Comparison of ENCODE assay signal across 16 cellular contexts in the genomic region with DNA sequence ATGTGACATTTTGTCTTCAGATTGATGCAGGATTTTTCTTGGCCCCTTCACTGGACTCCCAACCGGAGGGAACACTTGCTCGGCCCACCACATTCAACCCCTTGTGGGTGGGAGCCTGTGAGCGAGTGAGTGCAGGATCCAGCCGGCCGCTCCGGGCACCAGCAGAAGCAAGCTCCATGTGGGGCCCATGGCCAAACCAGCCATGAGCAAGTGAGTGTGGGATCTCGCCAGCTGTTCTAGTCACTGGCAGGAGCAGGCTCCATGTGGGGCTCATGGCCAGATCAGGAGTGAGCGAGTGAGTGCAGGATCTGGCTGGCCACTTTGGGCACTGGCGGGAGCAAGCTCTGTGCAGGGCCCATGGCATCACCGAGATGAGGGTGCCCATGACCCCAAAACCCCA. TPM values are rescaled to one million over a fixed set of nuclear protein-coding genes. Genes with fewer than 3 reads are reported as not detected.
DNase-seq lines count a peak whose midpoint lies in the region; ATAC-seq, FAIRE-seq and TF ChIP-seq lines count a peak whose summit lies in the region.
"Had no signal": no experiment of that assay in that cellular context is flagged by ENCODE, and none has a peak within 500 bp of the region (broad histone marks: within the 10 kb centered on the region; RNA-seq: fewer than 3 reads in every experiment).

No MANE protein-coding gene starts in this region.

- no peaks in the 10 kb centered on the region for H3K27me3 ChIP-seq in MG63
- no peaks in the 10 kb centered on the region for H3K27me3 ChIP-seq in Panc1 (ENCODE audit: control insufficient read depth, insufficient read depth, low read length)
- no peaks in the 10 kb centered on the region for H3K27me3 ChIP-seq in HepG2 (ENCODE audit: control insufficient read depth in 1 of 2, insufficient read depth in 2 of 2, low read length in 2 of 2)

- no peak overlapping the region for H3K27ac ChIP-seq in Panc1 (ENCODE audit: low read length)
- no peak overlapping the region for H3K27ac ChIP-seq in HepG2 (ENCODE audit: extremely low read length, insufficient read depth, low read length)
- H3K27ac ChIP-seq: A549, GM23248, HL-60 had no signal

- BruUV-seq in Panc1 (replicated peaks; lab: Mats Ljungman, UMichigan) (no TSS peak), HepG2 (replicated peaks; lab: Mats Ljungman, UMichigan) (no TSS peak)

- DNase-seq in MG63 (peak; percentile 16), Panc1 (ENCODE audit: low read depth, low spot score) (no peak), HepG2 (ENCODE audit: low spot score) (no peak), dermis blood vessel endothelial cell (no peak)
- DNase-seq: CD8-positive, alpha-beta T cell; COR-L47; GM23248; H7; KG1 had no signal

- H3K4me1 ChIP-seq in Panc1 (ENCODE audit: control insufficient read depth, insufficient read depth, low read length) (no peaks in the 10 kb centered on the region), HepG2 (ENCODE audit: insufficient read depth, low read length) (peaks cover 14% of the 10 kb centered on the region)
- H3K4me1 ChIP-seq: A549 had no signal

- no peak overlapping the region for H3K4me2 ChIP-seq in HepG2 (ENCODE audit: low read depth, low read length)
- H3K4me2 ChIP-seq: A549 had no signal

- H3K4me3 ChIP-seq in MG63 (no peak overlapping the region), Panc1 (ENCODE audit: low read depth in 2 of 2, low read length in 2 of 2) (no peak overlapping the region), HepG2 (replicated peaks in 1 of 3; ENCODE audit: insufficient read depth in 1 of 3, low read depth in 2 of 3, low read length in 3 of 3) (no peak overlapping the region)
- H3K4me3 ChIP-seq: A549, GM12878, GM23248 had no signal

- CTCF ChIA-PET in Panc1 (lab: Charles Lee): no interaction called here
- CTCF ChIA-PET in HepG2 (lab: Yijun Ruan, JAX; ENCODE audit: low intra/inter-chr PET ratio, low total read pairs): no interaction called here

- H3K79me2 ChIP-seq in HepG2 (ENCODE audit: insufficient read depth, low read length): no peaks in the 10 kb centered on the region

- ATAC-seq in Panc1: peak; percentile 43; the same call in 1 of the 2 replicates
- ATAC-seq in HepG2: 0 out of 3 replicates have a peak, but pooled peaks have one; percentile 25
- ATAC-seq in GM19351 (IDR thresholded peaks at IDR 0.05; ENCODE audit: unreplicated experiment): no peak
- no peak for ATAC-seq in GM21786 (IDR thresholded peaks at IDR 0.05; ENCODE audit: unreplicated experiment)
- ATAC-seq: A549; CD8-positive, alpha-beta T cell; GM12878 had no signal

- in situ Hi-C loops in Panc1 (cut with HindIII; ENCODE audit: low pct_unique_long_range_greater_than_20kb, low sequenced_read_pairs): no loop called here
- in situ Hi-C loops in HepG2 (cut with HindIII; ENCODE audit: extremely low pct_ligation_motif_present, low pct_unique_long_range_greater_than_20kb): no loop called here

- intact Hi-C loops in Panc1 (cut with micrococcal nuclease; ENCODE audit: unreplicated experiment): no loop called here
- intact Hi-C loops in HepG2 (cut with micrococcal nuclease; ENCODE audit: unreplicated experiment): loop anchor here (5.0 kb wide), 1 partner anchor 50 kb away; no protein-coding TSS in a partner anchor

- FAIRE-seq in HepG2 (lab: Jason Lieb, UNC): no peak
- FAIRE-seq: A549, D721Med, GM12878, GM19239 had no signal

- POLR2A ChIA-PET in Panc1 (lab: Charles Lee) (no interaction called here), HepG2 (lab: Yijun Ruan, JAX) (no interaction called here)

- TF ChIP-seq POLR2A in HepG2 (IDR thresholded peaks at IDR 0.05; ENCODE audit: insufficient read depth in 1 of 2, low read depth in 2 of 2, low read length in 2 of 2): no peak

- no peaks in the 10 kb centered on the region for H3K9me3 ChIP-seq in MG63
- H3K9me3 ChIP-seq in Panc1 (ENCODE audit: control insufficient read depth, insufficient read depth, low read depth, low read length): no peaks in the 10 kb centered on the region
- no peaks in the 10 kb centered on the region for H3K9me3 ChIP-seq in HepG2 (ENCODE audit: low read length)
- H3K9me3 ChIP-seq: A549 had no signal

- WGBS in HepG2 (ENCODE audit: low lambda C conversion rate): 99% methylated on average over 7 of the region's 10 CpGs

- TF ChIP-seq RAD21 in HepG2 (CRISPR knock-in tag; IDR thresholded peaks at IDR 0.05): no peak

- no peak overlapping the region for H3K9ac ChIP-seq in HepG2 (ENCODE audit: insufficient read depth, low read depth, low read length)
- H3K9ac ChIP-seq: GM23248 had no signal

- H3K36me3 ChIP-seq in MG63 (no peaks in the 10 kb centered on the region), Panc1 (ENCODE audit: control insufficient read depth, insufficient read depth, low read length) (no peaks in the 10 kb centered on the region), HepG2 (replicated peaks in 1 of 2; ENCODE audit: control insufficient read depth in 1 of 2, insufficient read depth in 2 of 2, low read length in 2 of 2) (no peaks in the 10 kb centered on the region)

- no peaks in the 10 kb centered on the region for H4K20me1 ChIP-seq in HepG2 (ENCODE audit: insufficient read depth, low read length)

- no peak for TF ChIP-seq CTCF in Panc1 (IDR thresholded peaks at IDR 0.05)
- TF ChIP-seq CTCF in HepG2 (CRISPR knock-in tag; IDR thresholded peaks at IDR 0.05): no peak

- TF ChIP-seq EP300 in HepG2 (IDR thresholded peaks at IDR 0.05; ENCODE audit: low read depth in 2 of 2, low read length in 2 of 2): no peak
- no peak for TF ChIP-seq EP300 in HepG2 (CRISPR knock-in tag; IDR thresholded peaks at IDR 0.05; ENCODE audit: borderline replicate concordance)

- no peak overlapping the region for H2AFZ ChIP-seq in HepG2 (ENCODE audit: low read length)
- H2AFZ ChIP-seq: GM23248 had no signal

TF ChIP-seq in HepG2, 621 proteins besides CTCF, POLR2A, EP300 and RAD21 (continues in another document):
- TF ChIP-seq ZBTB7B (CRISPR knock-in tag; IDR thresholded peaks at IDR 0.05): no peak
- TF ChIP-seq, protein P1, sequence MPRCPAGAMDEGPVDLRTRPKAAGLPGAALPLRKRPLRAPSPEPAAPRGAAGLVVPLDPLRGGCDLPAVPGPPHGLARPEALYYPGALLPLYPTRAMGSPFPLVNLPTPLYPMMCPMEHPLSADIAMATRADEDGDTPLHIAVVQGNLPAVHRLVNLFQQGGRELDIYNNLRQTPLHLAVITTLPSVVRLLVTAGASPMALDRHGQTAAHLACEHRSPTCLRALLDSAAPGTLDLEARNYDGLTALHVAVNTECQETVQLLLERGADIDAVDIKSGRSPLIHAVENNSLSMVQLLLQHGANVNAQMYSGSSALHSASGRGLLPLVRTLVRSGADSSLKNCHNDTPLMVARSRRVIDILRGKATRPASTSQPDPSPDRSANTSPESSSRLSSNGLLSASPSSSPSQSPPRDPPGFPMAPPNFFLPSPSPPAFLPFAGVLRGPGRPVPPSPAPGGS (CRISPR knock-in tag; IDR thresholded peaks at IDR 0.05): no peak
- no peak for TF ChIP-seq BRCA1 (CRISPR knock-in tag; IDR thresholded peaks at IDR 0.05)
- no peak for TF ChIP-seq EHMT2 (IDR thresholded peaks at IDR 0.05; ENCODE audit: borderline replicate concordance, low read depth, low read length)
- no peak for TF ChIP-seq ZNF557 (CRISPR knock-in tag; IDR thresholded peaks at IDR 0.05)

RNA-seq across cellular contexts. Expression of gene OSTM1, which starts 42.6 kb away (rescaled TPM):
- 21.5 and 34.5 TPM in 2 replicates for total RNA-seq in MG63 (2014; rRNA removed; shearing (Covaris generic); ENCODE audit: low replicate concordance)
- total RNA-seq in Panc1 (2021; ENCODE audit: unreplicated experiment): 277 TPM
- 150 TPM for polyA plus RNA-seq in Panc1 (2012; ENCODE audit: insufficient read length)
- 13.9 and 20.5 TPM in 2 replicates for total RNA-seq in HepG2 (2016; rRNA removed; fragmentation: Illumina TruSeq; extraction: Trizol)
- 0.97 and 4.0 TPM in 2 replicates for total RNA-seq in HepG2 (2016; cell fraction: cytosol; rRNA removed; fragmentation: Illumina TruSeq; extraction: Trizol; ENCODE audit: low read depth)
- total RNA-seq in HepG2 (2016; cell fraction: insoluble cytoplasmic fraction; rRNA removed; fragmentation: Illumina TruSeq; extraction: Trizol): 14.7 and 22.2 TPM in 2 replicates
- 5.2 and 6.1 TPM in 2 replicates for total RNA-seq in HepG2 (2016; cell fraction: membrane; rRNA removed; fragmentation: Illumina TruSeq; extraction: Trizol)
- total RNA-seq in HepG2 (2016; cell fraction: nucleus; rRNA removed; fragmentation: Illumina TruSeq; extraction: Trizol): 15.8 and 22.0 TPM in 2 replicates
- 8.7 and 9.9 TPM in 2 replicates for polyA plus RNA-seq in HepG2 (2011; rRNA removed)
- 5.7 and 6.0 TPM in 2 replicates for polyA plus RNA-seq in HepG2 (2011; cell fraction: cytosol; rRNA removed)
- polyA plus RNA-seq in HepG2 (2011; cell fraction: nucleus; rRNA removed): 6.8 and 7.5 TPM in 2 replicates
- polyA plus RNA-seq in HepG2 (2012): 10.4 and 15.8 TPM in 2 replicates
- 0.83 and 0.85 TPM in 2 replicates for polyA plus RNA-seq in HepG2 (2016; cell fraction: cytosol; fragmentation: Illumina TruSeq; extraction: Trizol; ENCODE audit: low read depth)
- 9.8 and 11.2 TPM in 2 replicates for polyA plus RNA-seq in HepG2 (2016; cell fraction: insoluble cytoplasmic fraction; fragmentation: Illumina TruSeq; extraction: Trizol; ENCODE audit: low read depth)
- polyA plus RNA-seq in HepG2 (2016; cell fraction: membrane; fragmentation: Illumina TruSeq; extraction: Trizol; ENCODE audit: low read depth): 2.2 and 3.4 TPM in 2 replicates
- polyA plus RNA-seq in HepG2 (2016; cell fraction: nucleus; fragmentation: Illumina TruSeq; extraction: Trizol; ENCODE audit: insufficient read depth, low read depth): 21.3 and 27.0 TPM in 2 replicates
- polyA minus RNA-seq in HepG2 (2011; rRNA and poly(A)+ RNA removed; ENCODE audit: low replicate concordance): 21.8 and 34.2 TPM in 2 replicates
- polyA minus RNA-seq in HepG2 (2011; cell fraction: cytosol; rRNA and poly(A)+ RNA removed): 17.3 and 21.2 TPM in 2 replicates
- polyA minus RNA-seq in HepG2 (2011; cell fraction: nucleus; rRNA and poly(A)+ RNA removed): 10.9 and 13.3 TPM in 2 replicates
- 31.1 and 37.1 TPM in 2 replicates for total RNA-seq in dermis blood vessel endothelial cell

Comparison
In these comparisons a context has a peak if more than half of its experiments do, and no peak if none do; other contexts are left out.
1. ATAC-seq: peak in Panc1 (single experiment) and HepG2 (single experiment); none in GM19351 (single experiment) and GM21786 (single experiment).